In genomic region chr1:113389953-113390834, GRCh38 we compare ENCODE assay signal across 8 cellular contexts. TPM values are rescaled to one million over a fixed set of nuclear protein-coding genes. Genes with fewer than 3 reads are reported as not detected.
A peak's percentile ranks its signal among the peaks of the same experiment; 100 is the strongest.
DNase-seq lines count a peak whose midpoint lies in the region; ATAC-seq and TF ChIP-seq lines count a peak whose summit lies in the region.

Gene MAGI3, plus strand, starts transcription at chr1:113390515. Its CDS starts 519 bp downstream, at chr1:113391034.

- in situ Hi-C loops in Panc1 (cut with HindIII; ENCODE audit: low pct_unique_long_range_greater_than_20kb, low sequenced_read_pairs): no loop called here

- CTCF ChIA-PET in Panc1 (lab: Charles Lee): no interaction called here

- intact Hi-C loops in Panc1 (cut with micrococcal nuclease; ENCODE audit: unreplicated experiment) (loop anchor here (10.0 kb wide), 1 partner anchor 285 kb away; no protein-coding TSS in a partner anchor), esophagus muscularis mucosa (cut with DNase I) (no loop called here)

- WGBS in esophagus muscularis mucosa: under 1% methylated on average over 77 of the region's 89 CpGs

- DNase-seq in DMS114 treated with DMSO at 0.1 percent for 48 hours (lab: John Stamatoyannopoulos, UW; ENCODE audit: unreplicated experiment): peak; percentile 99
- DNase-seq in Jurkat, Clone E6-1 (ENCODE audit: low read depth, low spot score): peak; percentile 93
- DNase-seq in Panc1 (ENCODE audit: low read depth, low spot score): peak; percentile 81
- peak; percentile 95 to 97 for DNase-seq in activated T-cell treated with anti-CD3 and anti-CD28 coated beads, Interleukin-2, amount 50 U/mL, for 72 hours
- peak; percentile 99 for DNase-seq in esophagus muscularis mucosa (ENCODE audit: extremely low spot score)
- DNase-seq in stimulated activated CD8-positive, alpha-beta memory T cell treated with anti-CD3 and anti-CD28 coated beads, Interleukin-7, amount 100 ng/mL, for 24 hours (ENCODE audit: low read depth): peak; percentile 83

- peaks cover 20% of the 10 kb centered on the region for H3K27me3 Mint-ChIP-seq in activated T-cell treated with anti-CD3 and anti-CD28 coated beads, Interleukin-2, amount 50 U/mL, for 72 hours (ENCODE audit: low read depth)

- POLR2A ChIA-PET in Panc1 (lab: Charles Lee): no interaction called here

- ATAC-seq in GM21717 (IDR thresholded peaks at IDR 0.05; ENCODE audit: unreplicated experiment) (peak; percentile 97), Panc1 (peak; percentile 95)
- peak; percentile 94 to 95 for ATAC-seq in activated T-cell treated with anti-CD3 and anti-CD28 coated beads, Interleukin-2, amount 50 U/mL, for 72 hours (replicated peaks in 1 of 2)

- TF ChIP-seq POLR2A in esophagus muscularis mucosa (IDR thresholded peaks at IDR 0.05; ENCODE audit: low read depth): peak; percentile 38

- H3K9me3 Mint-ChIP-seq in activated T-cell treated with anti-CD3 and anti-CD28 coated beads, Interleukin-2, amount 50 U/mL, for 72 hours: peaks cover 0 to 3% of the 10 kb centered on the region in 2 donors

- H3K36me3 ChIP-seq in Panc1 (ENCODE audit: control insufficient read depth, insufficient read depth, low read length): peaks cover 3% of the 10 kb centered on the region; the same call in 1 of the 2 replicates
- H3K36me3 ChIP-seq in esophagus muscularis mucosa: no peaks in the 10 kb centered on the region
- no peaks in the 10 kb centered on the region for H3K36me3 ChIP-seq in muscle layer of duodenum (ENCODE audit: control insufficient read depth in 1 of 2, insufficient read depth in 2 of 2, low read length in 2 of 2)

- H3K4me1 ChIP-seq in Panc1 (ENCODE audit: control insufficient read depth, insufficient read depth, low read length) (peaks cover 20% of the 10 kb centered on the region), esophagus muscularis mucosa (peaks cover 30 to 49% (median 42%) of the 10 kb centered on the region in 4 donors), muscle layer of duodenum (ENCODE audit: control insufficient read depth in 1 of 2, insufficient read depth in 2 of 2, low read length in 2 of 2) (peaks cover 4 to 15% of the 10 kb centered on the region in 2 donors)

- H3K27ac Mint-ChIP-seq in activated T-cell treated with anti-CD3 and anti-CD28 coated beads, Interleukin-2, amount 50 U/mL, for 72 hours: peak within 1 kb of the TSS; percentile 56

- H3K9me3 ChIP-seq in Panc1 (ENCODE audit: control insufficient read depth, insufficient read depth, low read depth, low read length) (no peaks in the 10 kb centered on the region), esophagus muscularis mucosa (no peaks in the 10 kb centered on the region), muscle layer of duodenum (ENCODE audit: control insufficient read depth in 1 of 2, low read length in 2 of 2) (peaks cover 0 to 3% of the 10 kb centered on the region in 2 donors)

- peaks cover 30% of the 10 kb centered on the region for H3K4me1 Mint-ChIP-seq in activated T-cell treated with anti-CD3 and anti-CD28 coated beads, Interleukin-2, amount 50 U/mL, for 72 hours (ENCODE audit: low read depth)

- peak within 1 kb of the TSS; percentile 69 for H3K27ac ChIP-seq in Panc1 (ENCODE audit: low read length)
- H3K27ac ChIP-seq in esophagus muscularis mucosa (replicated peaks in 1 of 4): peak within 1 kb of the TSS; percentile 89 to 96 (median 92)
- peak within 1 kb of the TSS; percentile 85 for H3K27ac ChIP-seq in muscle layer of duodenum (ENCODE audit: low read length)

- no peaks in the 10 kb centered on the region for H3K36me3 Mint-ChIP-seq in activated T-cell treated with anti-CD3 and anti-CD28 coated beads, Interleukin-2, amount 50 U/mL, for 72 hours (ENCODE audit: insufficient read depth in 2 of 2)

- H3K4me3 Mint-ChIP-seq in activated T-cell treated with anti-CD3 and anti-CD28 coated beads, Interleukin-2, amount 50 U/mL, for 72 hours: peak within 1 kb of the TSS; percentile 83 to 90

- no peak for TF ChIP-seq EP300 in esophagus muscularis mucosa (IDR thresholded peaks at IDR 0.05)

- no peaks in the 10 kb centered on the region for H3K27me3 ChIP-seq in Panc1 (ENCODE audit: control insufficient read depth, insufficient read depth, low read length)
- H3K27me3 ChIP-seq in esophagus muscularis mucosa: no peaks in the 10 kb centered on the region
- H3K27me3 ChIP-seq in muscle layer of duodenum (ENCODE audit: low read depth, low read length): no peaks in the 10 kb centered on the region

- H3K4me3 ChIP-seq in Jurkat, Clone E6-1 (ENCODE audit: low read length): peak within 1 kb of the TSS; percentile 69
- H3K4me3 ChIP-seq in Panc1 (ENCODE audit: low read depth in 2 of 2, low read length in 2 of 2) (peak within 1 kb of the TSS; percentile 74 to 89), esophagus muscularis mucosa (peak within 1 kb of the TSS; percentile 88 to 98 (median 96)), muscle layer of duodenum (ENCODE audit: low read depth in 1 of 2, low read length in 2 of 2) (peak within 1 kb of the TSS; percentile 65 to 81)

- BruUV-seq in Panc1 (replicated peaks; lab: Mats Ljungman, UMichigan): no TSS peak

- TF ChIP-seq CTCF in Panc1 (IDR thresholded peaks at IDR 0.05) (no peak), esophagus muscularis mucosa (IDR thresholded peaks at IDR 0.05) (no peak)

RNA-seq across cellular contexts. Expression of gene MAGI3, which starts in this region (rescaled TPM):
- polyA plus RNA-seq in Jurkat, Clone E6-1 (2012; ENCODE audit: insufficient read depth, insufficient read length): 5.8 TPM
- total RNA-seq in Panc1 (2021; ENCODE audit: unreplicated experiment) (10.9 TPM), esophagus muscularis mucosa (10 to 100 TPM; 14.6 to 21.7 (median 16.4) TPM)
- polyA plus RNA-seq in Panc1 (2012; ENCODE audit: insufficient read length): 3.4 TPM
- total RNA-seq in activated T-cell treated with anti-CD3 and anti-CD28 coated beads, Interleukin-2, amount 50 U/mL, for 72 hours: 1 to 10 TPM; 5.3 to 5.5 TPM

Comparison
In these comparisons a context has a peak if more than half of its experiments do, and no peak if none do; other contexts are left out.
1. Peak in every context shown above with its lines: DNase-seq, ATAC-seq, H3K4me3 ChIP-seq and H3K27ac ChIP-seq.